In genomic region chr9:99556998-99557397, GRCh38 we compare ENCODE assay signal across 17 cellular contexts.
A peak's percentile ranks its signal among the peaks of the same experiment; 100 is the strongest.
DNase-seq lines count a peak whose midpoint lies in the region; ATAC-seq, FAIRE-seq and TF ChIP-seq lines count a peak whose summit lies in the region.
"Had no signal": no experiment of that assay in that cellular context is flagged by ENCODE, and none has a peak within 500 bp of the region (broad histone marks: within the 10 kb centered on the region; RNA-seq: fewer than 3 reads in every experiment).

No MANE protein-coding gene starts in this region.

- H3K18ac ChIP-seq in neuronal stem cell (ENCODE audit: low read length): no peak overlapping the region

- RAD21 ChIA-PET in GM12878 (lab: Charles Lee; ENCODE audit: unreplicated experiment): interaction anchor here (1.6 kb wide), 1 partner anchor 43 kb away, joined by 4 read pairs; no protein-coding TSS in a partner anchor

- H2BK120ac ChIP-seq in neuronal stem cell (ENCODE audit: low read depth, low read length): no peak overlapping the region

- H4K91ac ChIP-seq in neuronal stem cell (ENCODE audit: low read depth, low read length, poor library complexity): no peak overlapping the region

- WGBS in GM12878 (ENCODE audit: insufficient coverage, insufficient replicate concordance, low lambda C conversion rate, missing lambda C conversion rate): 5% methylated on average over 3 of the region's 3 CpGs
- no CpG with 5 or more reads among the region's 3 CpGs for WGBS in neuronal stem cell (ENCODE audit: extremely low coverage in 2 of 2, insufficient read length in 2 of 2, insufficient replicate concordance in 1 of 2), 2 donors

- CTCF ChIA-PET in GM12878 (lab: Yijun Ruan, JAX): interaction anchor here (0.9 to 1.0 kb wide), 2 partner anchors 18 to 30 kb away, joined by 3 read pairs; no protein-coding TSS in a partner anchor

- no peak overlapping the region for H3K23ac ChIP-seq in neuronal stem cell (ENCODE audit: low read depth, low read length, poor library complexity)

- no peak overlapping the region for H3K14ac ChIP-seq in neuronal stem cell (ENCODE audit: low read length)

- peaks cover 26% of the 10 kb centered on the region for H3K9me2 ChIP-seq in GM23338 (ENCODE audit: insufficient read depth)

- peak overlapping the region; percentile 43; the same call in 1 of the 2 replicates for H2AFZ ChIP-seq in GM23338
- H2AFZ ChIP-seq in GM12878 (ENCODE audit: control insufficient read depth, low read depth, low read length): no peak overlapping the region; the same call in 1 of the 2 replicates
- H2AFZ ChIP-seq in neuronal stem cell (ENCODE audit: low read length): peak overlapping the region; percentile 0

- H3K27ac ChIP-seq in GM23338 (ENCODE audit: low read depth): no peak overlapping the region
- H3K27ac ChIP-seq in GM12878 (ENCODE audit: control insufficient read depth, insufficient read depth): no peak overlapping the region
- H3K27ac ChIP-seq in neuronal stem cell (replicated peaks; ENCODE audit: low read length): no peak overlapping the region
- H3K27ac ChIP-seq: BLaER1 treated with 17β-estradiol and CSF1 and Interleukin-3, amounts not matched to agents 10 nM and 100 nM; KMS-11 had no signal

- H3K9me3 ChIP-seq in GM12878 (replicated peaks; ENCODE audit: control insufficient read depth, insufficient read depth, low read length): no peaks in the 10 kb centered on the region; the same call in 1 of the 3 replicates
- no peaks in the 10 kb centered on the region for H3K9me3 ChIP-seq in neuronal stem cell (replicated peaks in 1 of 2; ENCODE audit: control insufficient read depth in 2 of 2, insufficient read depth in 1 of 2, low read depth in 1 of 2, low read length in 2 of 2)

- no peaks in the 10 kb centered on the region for H3F3A ChIP-seq in GM23338 (replicated peaks; ENCODE audit: low read depth)

- H3K4me1 Mint-ChIP-seq in GM23338: no peaks in the 10 kb centered on the region; the same call in 2 of the 3 replicates
- H3K4me1 Mint-ChIP-seq: CD4-positive, CD25-positive, alpha-beta regulatory T cell had no signal

- H3K79me2 ChIP-seq in GM23338 (replicated peaks; ENCODE audit: insufficient read depth) (no peaks in the 10 kb centered on the region), GM12878 (ENCODE audit: control insufficient read depth, insufficient read depth, low read length) (no peaks in the 10 kb centered on the region)

- intact Hi-C loops in GM12878 (cut with micrococcal nuclease; ENCODE audit: unreplicated experiment): no loop called here

- TF ChIP-seq CTCF in GM23338 (conservative IDR thresholded peaks at IDR 0.05; ENCODE audit: low read depth in 2 of 2) (no peak), GM12878 (IDR thresholded peaks at IDR 0.05 in 2 of 3, conservative IDR thresholded peaks at IDR 0.05 in 1 of 3; ENCODE audit: control insufficient read depth in 2 of 3, extremely low read depth in 1 of 3, insufficient read depth in 1 of 3, low read depth in 3 of 3, low read length in 3 of 3) (no peak)

- H3K4me3 ChIP-seq in GM23338 (no peak overlapping the region), GM12878 (no peak overlapping the region), neuronal stem cell (ENCODE audit: low read length in 2 of 2) (no peak overlapping the region)
- H3K4me3 ChIP-seq: BLaER1 treated with 17β-estradiol and CSF1 and Interleukin-3, amounts not matched to agents 10 nM and 100 nM had no signal

- ATAC-seq in GM23338: no peak
- peak; percentile 76 for ATAC-seq in GM12878
- no peak for ATAC-seq in HG02678 (IDR thresholded peaks at IDR 0.05; ENCODE audit: unreplicated experiment)
- ATAC-seq in HG02973 (IDR thresholded peaks at IDR 0.05; ENCODE audit: unreplicated experiment): no peak
- ATAC-seq: HCT116, HepG2 had no signal

- no peak overlapping the region for H3K4me3 Mint-ChIP-seq in GM23338
- H3K4me3 Mint-ChIP-seq: CD4-positive, CD25-positive, alpha-beta regulatory T cell had no signal

- H2BK12ac ChIP-seq in neuronal stem cell (ENCODE audit: low read length): no peak overlapping the region

- TF ChIP-seq RAD21 in GM12878 (IDR thresholded peaks at IDR 0.05; ENCODE audit: insufficient read depth, low read depth, low read length): no peak

- H3K79me1 ChIP-seq in neuronal stem cell (ENCODE audit: low read depth, low read length): no peaks in the 10 kb centered on the region

- no peaks in the 10 kb centered on the region; the same call in 1 of the 2 replicates for H3K36me3 ChIP-seq in GM23338 (ENCODE audit: insufficient read depth)
- H3K36me3 ChIP-seq in GM12878 (ENCODE audit: control insufficient read depth in 2 of 2, insufficient read depth in 2 of 2, low read length in 1 of 2): no peaks in the 10 kb centered on the region
- no peaks in the 10 kb centered on the region for H3K36me3 ChIP-seq in neuronal stem cell (replicated peaks in 1 of 2; ENCODE audit: control insufficient read depth in 2 of 2, insufficient read depth in 2 of 2, low read length in 2 of 2)
- H3K36me3 ChIP-seq: BLaER1 treated with 17β-estradiol and CSF1 and Interleukin-3, amounts not matched to agents 10 nM and 100 nM had no signal

- FAIRE-seq in GM12878 (lab: Jason Lieb, UNC): no peak
- FAIRE-seq: H54, HepG2, HTR-8/SVneo had no signal

- no peaks in the 10 kb centered on the region for H3K27me3 Mint-ChIP-seq in GM23338 (ENCODE audit: insufficient read depth, low read depth, poor library complexity)

- no peak overlapping the region for H2BK5ac ChIP-seq in neuronal stem cell (ENCODE audit: low read length)

- H2BK15ac ChIP-seq in neuronal stem cell (ENCODE audit: low read length): no peak overlapping the region

- BruUV-seq in GM12878 (replicated peaks; lab: Mats Ljungman, UMichigan): no TSS peak

- H3K36me3 Mint-ChIP-seq in GM23338 (ENCODE audit: low read depth): no peaks in the 10 kb centered on the region
- H3K36me3 Mint-ChIP-seq: CD4-positive, CD25-positive, alpha-beta regulatory T cell had no signal

- DNase-seq in GM23338 (ENCODE audit: low spot score) (no peak), GM12878 (ENCODE audit: low read depth, low spot score) (no peak), neuronal stem cell (ENCODE audit: low spot score) (no peak), T1000 (lab: John Stamatoyannopoulos, UW) (no peak), inferior parietal cortex (ENCODE audit: extremely low spot score) (no peak)
- DNase-seq: ACHN; Calu3; CD4-positive, CD25-positive, alpha-beta regulatory T cell; DMS79 had no signal

- H3K27me3 ChIP-seq in GM23338 (ENCODE audit: insufficient read depth): no peaks in the 10 kb centered on the region
- no peaks in the 10 kb centered on the region for H3K27me3 ChIP-seq in GM12878 (replicated peaks in 1 of 2; ENCODE audit: control insufficient read depth in 2 of 2, insufficient read depth in 2 of 2, low read length in 1 of 2)
- no peaks in the 10 kb centered on the region for H3K27me3 ChIP-seq in neuronal stem cell (ENCODE audit: control insufficient read depth in 3 of 3, insufficient read depth in 3 of 3, low read depth in 1 of 3, low read length in 3 of 3)
- H3K27me3 ChIP-seq: BLaER1 treated with 17β-estradiol and CSF1 and Interleukin-3, amounts not matched to agents 10 nM and 100 nM had no signal

- no peak overlapping the region for H3K4ac ChIP-seq in neuronal stem cell (ENCODE audit: low read length)

- POLR2A ChIA-PET in GM12878 (lab: Charles Lee): no interaction called here

- SMC1A ChIA-PET in GM12878 (lab: Charles Lee; ENCODE audit: uncharacterized antibody, unreplicated experiment): interaction anchor here (0.6 to 1.0 kb wide), 2 partner anchors 38 to 349 kb away, joined by 3 read pairs; no protein-coding TSS in a partner anchor

- H3K27ac Mint-ChIP-seq in GM23338: no peak overlapping the region
- H3K27ac Mint-ChIP-seq: CD4-positive, CD25-positive, alpha-beta regulatory T cell had no signal

- H4K20me1 ChIP-seq in GM23338 (replicated peaks; ENCODE audit: insufficient read depth) (no peaks in the 10 kb centered on the region), GM12878 (ENCODE audit: control insufficient read depth, insufficient read depth) (no peaks in the 10 kb centered on the region)
- H4K20me1 ChIP-seq: BLaER1 treated with 17β-estradiol and CSF1 and Interleukin-3, amounts not matched to agents 10 nM and 100 nM had no signal

- in situ Hi-C loops in GM12878 (cut with MboI): no loop called here

- no peak for TF ChIP-seq POLR2A in GM12878 (IDR thresholded peaks at IDR 0.05; ENCODE audit: low read depth, low read length)

- peaks cover 9% of the 10 kb centered on the region; the same call in 1 of the 2 replicates for H3K4me1 ChIP-seq in GM23338 (ENCODE audit: insufficient read depth)
- no peaks in the 10 kb centered on the region for H3K4me1 ChIP-seq in GM12878 (ENCODE audit: control insufficient read depth, insufficient read depth, low read length)
- H3K4me1 ChIP-seq in neuronal stem cell (ENCODE audit: control insufficient read depth in 2 of 2, insufficient read depth in 1 of 2, low read depth in 1 of 2, low read length in 2 of 2): peaks cover 0 to 9% of the 10 kb centered on the region in 2 donors
- H3K4me1 ChIP-seq: BLaER1 treated with 17β-estradiol and CSF1 and Interleukin-3, amounts not matched to agents 10 nM and 100 nM had no signal

- no peaks in the 10 kb centered on the region for H3K9me3 Mint-ChIP-seq in GM23338

- H4K8ac ChIP-seq in neuronal stem cell (ENCODE audit: low read depth, low read length): no peak overlapping the region

- no peak overlapping the region for H2AK5ac ChIP-seq in neuronal stem cell (ENCODE audit: low read depth, low read length)

- H3K9ac ChIP-seq in GM12878 (ENCODE audit: control insufficient read depth, insufficient read depth, low read length): no peak overlapping the region
- no peak overlapping the region for H3K9ac ChIP-seq in neuronal stem cell (ENCODE audit: low read depth, low read length, poor library complexity)
- H3K9ac ChIP-seq: BLaER1 treated with 17β-estradiol and CSF1 and Interleukin-3, amounts not matched to agents 10 nM and 100 nM; KMS-11 had no signal

- H3K4me2 ChIP-seq in GM23338: no peak overlapping the region
- H3K4me2 ChIP-seq in GM12878 (ENCODE audit: control insufficient read depth, insufficient read depth): no peak overlapping the region
- no peak overlapping the region for H3K4me2 ChIP-seq in neuronal stem cell (ENCODE audit: insufficient read depth, low read length, poor library complexity, severe bottlenecking)
- H3K4me2 ChIP-seq: BLaER1 treated with 17β-estradiol and CSF1 and Interleukin-3, amounts not matched to agents 10 nM and 100 nM; KMS-11 had no signal

- TF ChIP-seq EP300 in GM12878 (IDR thresholded peaks at IDR 0.05; ENCODE audit: borderline replicate concordance in 1 of 2, control insufficient read depth in 1 of 2, low read depth in 2 of 2, low read length in 2 of 2): no peak

TF ChIP-seq in GM23338, 12 proteins besides CTCF, POLR2A, EP300 and RAD21 (continues in another document):
- TF ChIP-seq POLR2AphosphoS5 (IDR thresholded peaks at IDR 0.05; ENCODE audit: low read depth): no peak

TF ChIP-seq in GM12878, 131 proteins besides CTCF, POLR2A, EP300 and RAD21:
- TF ChIP-seq ZNF274 (IDR thresholded peaks at IDR 0.05; ENCODE audit: insufficient read depth, insufficient read length): no peak
